Comparison of ENCODE assay signal across 1 cellular context in genomic region chr1:64241069-64241468, GRCh38.
TF ChIP-seq lines count a peak whose summit lies in the region.

No MANE protein-coding gene starts in this region.

TF ChIP-seq in HCT116, 20 proteins besides CTCF, POLR2A, EP300 and RAD21 (continued from another document):
- TF ChIP-seq, protein P1, sequence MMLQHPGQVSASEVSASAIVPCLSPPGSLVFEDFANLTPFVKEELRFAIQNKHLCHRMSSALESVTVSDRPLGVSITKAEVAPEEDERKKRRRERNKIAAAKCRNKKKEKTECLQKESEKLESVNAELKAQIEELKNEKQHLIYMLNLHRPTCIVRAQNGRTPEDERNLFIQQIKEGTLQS (IDR thresholded peaks at IDR 0.05), result no peak
- TF ChIP-seq SP1 (IDR thresholded peaks at IDR 0.05; ENCODE audit: low read depth) (no peak), CEBPB (IDR thresholded peaks at IDR 0.05; ENCODE audit: low read depth) (no peak), ZFX (IDR thresholded peaks at IDR 0.05) (no peak), SRF (IDR thresholded peaks at IDR 0.05; ENCODE audit: low read depth) (no peak), SIN3A (IDR thresholded peaks at IDR 0.05; ENCODE audit: low read depth) (no peak), ZBTB33 (IDR thresholded peaks at IDR 0.05; ENCODE audit: extremely low read depth, insufficient replicate concordance, low read length) (no peak)
